19 cellular contexts compared by ENCODE assay signal in genomic region chr11:119710417-119710816, GRCh38.
"Had no signal": no experiment of that assay in that cellular context is flagged by ENCODE, and none has a peak within 500 bp of the region (broad histone marks: within the 10 kb centered on the region; RNA-seq: fewer than 3 reads in every experiment).

No MANE protein-coding gene starts in this region.

- H3K27me3 ChIP-seq: adrenal gland, ascending aorta, upper lobe of left lung had no signal

- H3K36me3 ChIP-seq: adrenal gland, ascending aorta, thoracic aorta, upper lobe of left lung had no signal

- H3K27ac Mint-ChIP-seq: activated naive CD8-positive, alpha-beta T cell; activated T-helper 2 cell treated with anti-CD3 and anti-CD28 coated beads, Interferon-gamma antibody, Interleukin-2, Interleukin-4, amounts not matched to agents 10 μg/mL and 5 μg/mL and 100 μg/mL, durations not matched to agents 14 hours and 24 hours and 36 hours; natural killer cell had no signal

- H3K9me3 Mint-ChIP-seq: activated T-cell treated with anti-CD3 and anti-CD28 coated beads, Interleukin-2, amount 50 U/mL, for 4 hours; activated T-helper 2 cell treated with anti-CD3 and anti-CD28 coated beads, Interferon-gamma antibody, Interleukin-2, Interleukin-4, amounts not matched to agents 10 μg/mL and 5 μg/mL and 100 μg/mL, durations not matched to agents 14 hours and 24 hours and 36 hours; natural killer cell had no signal

- H3K36me3 Mint-ChIP-seq: activated naive CD8-positive, alpha-beta T cell had no signal

- H3K27ac ChIP-seq: adrenal gland, ascending aorta, thoracic aorta, upper lobe of left lung had no signal

- H3K4me1 ChIP-seq: adrenal gland, ascending aorta had no signal

- H3K9me3 ChIP-seq: adrenal gland, ascending aorta, thoracic aorta, upper lobe of left lung had no signal

- H3K4me3 ChIP-seq: adrenal gland, ascending aorta, thoracic aorta, upper lobe of left lung had no signal

- DNase-seq: activated CD4-positive, alpha-beta T cell treated with anti-CD3 and anti-CD28 coated beads for 1 hour; activated CD8-positive, alpha-beta memory T cell treated with anti-CD3 and anti-CD28 coated beads, Interleukin-2, amount 50 U/mL, for 48 hours; activated naive CD4-positive, alpha-beta T cell; activated T-cell treated with anti-CD3 and anti-CD28 coated beads, Interleukin-2, amount 50 U/mL, for 4 hours; central memory CD4-positive, alpha-beta T cell; dermis blood vessel endothelial cell; effector memory CD4-positive, alpha-beta T cell; foreskin melanocyte; midbrain; natural killer cell; stimulated activated CD4-positive, alpha-beta T cell treated with anti-CD3 and anti-CD28 coated beads, Interleukin-2, amount 100 ng/mL, for 48 hours; stimulated activated naive CD4-positive, alpha-beta T cell; T-helper 1 cell; upper lobe of left lung had no signal

- H3K4me3 Mint-ChIP-seq: activated naive CD8-positive, alpha-beta T cell; activated T-cell treated with anti-CD3 and anti-CD28 coated beads, Interleukin-2, amount 50 U/mL, for 4 hours; natural killer cell had no signal
